17 cellular contexts compared by ENCODE assay signal in the genomic region with DNA sequence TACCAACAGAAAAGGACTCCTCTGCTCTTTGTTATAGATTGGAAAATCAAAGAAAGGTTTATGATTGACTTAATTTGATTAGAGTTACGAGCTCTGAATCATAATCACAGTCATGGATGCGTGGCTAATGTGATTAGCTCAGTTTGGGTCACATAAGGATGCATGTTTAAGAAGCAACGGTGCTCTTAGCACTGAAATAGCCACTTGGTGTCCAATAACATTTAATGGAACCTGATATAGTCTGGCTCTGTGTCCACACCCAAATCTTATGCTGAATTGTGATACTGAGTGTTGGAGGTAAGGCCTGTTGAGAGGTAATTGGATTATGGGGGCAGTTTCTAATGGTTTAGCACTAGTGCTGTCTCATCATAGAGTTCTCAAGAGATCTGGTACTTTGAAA.
DNase-seq lines count a peak whose midpoint lies in the region; FAIRE-seq and TF ChIP-seq lines count a peak whose summit lies in the region.
"Had no signal": no experiment of that assay in that cellular context is flagged by ENCODE, and none has a peak within 500 bp of the region (broad histone marks: within the 10 kb centered on the region; RNA-seq: fewer than 3 reads in every experiment).

No MANE protein-coding gene starts in this region.

- no peaks in the 10 kb centered on the region for H3K4me1 ChIP-seq in A673 (ENCODE audit: insufficient read depth, low read length, poor library complexity, severe bottlenecking)
- no peaks in the 10 kb centered on the region for H3K4me1 ChIP-seq in colonic mucosa

- no peak overlapping the region for H3K27ac ChIP-seq in A673 (ENCODE audit: low read depth, low read length, poor library complexity, severe bottlenecking)
- no peak overlapping the region for H3K27ac ChIP-seq in colonic mucosa
- H3K27ac ChIP-seq: GM23248 had no signal

- TF ChIP-seq CTCF in A673 (conservative IDR thresholded peaks at IDR 0.05; ENCODE audit: low read depth, low read length) (no peak), colonic mucosa (IDR thresholded peaks at IDR 0.05) (no peak)

- FAIRE-seq in GM19239 (lab: Jason Lieb, UNC) = no peak
- FAIRE-seq: GM12878, GM18507, H54 had no signal

- H3K9me3 ChIP-seq in A673 (ENCODE audit: low read depth, low read length, poor library complexity, severe bottlenecking) = no peaks in the 10 kb centered on the region
- no peaks in the 10 kb centered on the region for H3K9me3 ChIP-seq in colonic mucosa

- POLR2A ChIA-PET in A673 (lab: Charles Lee; ENCODE audit: low non-redundant PET) = no interaction called here

- peak; percentile 22 for DNase-seq in A673 (ENCODE audit: low spot score)
- peak; percentile 48 to 76 for DNase-seq in NCI-H524 (lab: John Stamatoyannopoulos, UW)
- DNase-seq in RPMI7951 (ENCODE audit: low read depth) = peak; percentile 0
- DNase-seq in dedifferentiated amniotic fluid mesenchymal stem cell (ENCODE audit: extremely low spot score) = peak; percentile 25
- no peak for DNase-seq in SIG-M5 treated with dmso at 0.1 percent for 504 hours (lab: John Stamatoyannopoulos, UW; ENCODE audit: unreplicated experiment)
- DNase-seq in UCSD-AML1 (lab: John Stamatoyannopoulos, UW; ENCODE audit: unreplicated experiment) = no peak
- no peak for DNase-seq in colonic mucosa
- DNase-seq in GM19239 (ENCODE audit: insufficient read length, low spot score) = no peak
- DNase-seq: 8988T; ACHN; C1 segment of cervical spinal cord; CD4-positive, alpha-beta T cell; DMS79; GM23248 had no signal

- no TSS peak for BruUV-seq in A673 (replicated peaks; lab: Mats Ljungman, UMichigan)

- H3K4me3 ChIP-seq in A673 (ENCODE audit: low read depth, low read length, poor library complexity, severe bottlenecking) (no peak overlapping the region), colonic mucosa (no peak overlapping the region)
- H3K4me3 ChIP-seq: GM12878, GM23248 had no signal

- no peaks in the 10 kb centered on the region for H3K27me3 ChIP-seq in A673 (replicated peaks; ENCODE audit: insufficient read depth, low read depth, low read length, poor library complexity)
- H3K27me3 ChIP-seq in colonic mucosa = no peaks in the 10 kb centered on the region

- intact Hi-C loops in A673 (cut with micrococcal nuclease; ENCODE audit: unreplicated experiment) = no loop called here
- intact Hi-C loops in colonic mucosa (cut with DNase I) = no loop called here

- CTCF ChIA-PET in A673 (lab: Charles Lee) = no interaction called here

- H3K36me3 ChIP-seq in A673 (ENCODE audit: insufficient read depth, low read length, poor library complexity, severe bottlenecking) (no peaks in the 10 kb centered on the region), colonic mucosa (no peaks in the 10 kb centered on the region)

- no peak overlapping the region for H3K9ac ChIP-seq in colonic mucosa (ENCODE audit: low read depth in 2 of 2, low read length in 2 of 2)
- H3K9ac ChIP-seq: GM23248 had no signal

Comparison
In these comparisons a context has a peak if more than half of its experiments do, and no peak if none do; other contexts are left out.
1. DNase-seq: peak in A673 (single experiment), NCI-H524 (2 of 2), RPMI7951 (single experiment) and dedifferentiated amniotic fluid mesenchymal stem cell (single experiment); none in SIG-M5 treated with dmso at 0.1 percent for 504 hours (single experiment), UCSD-AML1 (single experiment), colonic mucosa (single experiment) and GM19239 (single experiment).